Comparison of ENCODE assay signal across 8 cellular contexts in the genomic region with DNA sequence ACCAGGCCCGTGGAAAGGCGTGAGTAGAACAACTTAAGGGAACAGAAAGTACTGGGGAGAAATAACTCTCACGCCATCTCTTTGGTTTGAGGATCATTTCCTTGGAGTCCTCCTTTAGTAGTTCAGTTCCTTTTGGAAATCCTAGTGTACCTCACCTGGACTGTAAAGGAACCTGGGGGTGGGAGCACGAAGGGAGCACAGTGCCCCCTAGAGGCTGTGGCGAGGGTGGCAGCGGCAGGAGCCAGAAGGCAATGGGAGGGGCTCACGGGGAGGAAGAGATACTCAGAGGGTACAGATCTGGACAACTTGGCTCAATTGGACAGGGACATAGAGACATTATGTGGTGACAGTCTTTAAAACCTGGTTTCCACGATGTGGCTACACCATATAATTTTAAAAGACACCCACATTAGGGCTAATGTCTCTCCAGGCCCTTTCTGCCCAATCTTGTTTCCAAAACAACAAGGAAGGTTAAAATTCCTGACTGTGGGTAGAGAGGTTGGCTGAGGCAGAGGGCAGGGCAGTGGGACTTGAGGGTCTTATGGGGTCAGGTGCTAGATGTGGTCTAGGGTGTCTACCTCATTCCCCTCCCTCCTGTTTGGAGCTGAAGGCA.
A peak's percentile ranks its signal among the peaks of the same experiment; 100 is the strongest.
DNase-seq lines count a peak whose midpoint lies in the region; ATAC-seq and TF ChIP-seq lines count a peak whose summit lies in the region.

No MANE protein-coding gene starts in this region.

- H3K36me3 ChIP-seq in naive thymus-derived CD4-positive, alpha-beta T cell (ENCODE audit: control insufficient read depth in 2 of 3, insufficient read depth in 3 of 3, low read length in 3 of 3) = no peaks in the 10 kb centered on the region

- no peak overlapping the region for H3K4me3 ChIP-seq in naive thymus-derived CD4-positive, alpha-beta T cell (ENCODE audit: low read length)

- TF ChIP-seq CTCF in CD4-positive, alpha-beta T cell (IDR thresholded peaks at IDR 0.05) = peak; percentile 60
- TF ChIP-seq CTCF in GM20000 (IDR thresholded peaks at IDR 0.05; ENCODE audit: extremely low read depth, missing control alignments) (peak; percentile 70), type B pancreatic cell (conservative IDR thresholded peaks at IDR 0.05) (peak; percentile 80)

- H3K36me3 Mint-ChIP-seq in CD4-positive, alpha-beta T cell (ENCODE audit: low read depth) = no peaks in the 10 kb centered on the region
- no peaks in the 10 kb centered on the region for H3K36me3 Mint-ChIP-seq in activated CD4-positive, alpha-beta T cell treated with anti-CD3 and anti-CD28 coated beads for 36 hours (ENCODE audit: low read depth)
- H3K36me3 Mint-ChIP-seq in naive thymus-derived CD4-positive, alpha-beta T cell = no peaks in the 10 kb centered on the region
- peaks cover 4% of the 10 kb centered on the region for H3K36me3 Mint-ChIP-seq in type B pancreatic cell

- no peaks in the 10 kb centered on the region for H3K9me3 ChIP-seq in CD4-positive, alpha-beta T cell (ENCODE audit: control insufficient read depth, low read length)
- H3K9me3 ChIP-seq in naive thymus-derived CD4-positive, alpha-beta T cell (ENCODE audit: control insufficient read depth in 2 of 3, low read length in 3 of 3) = no peaks in the 10 kb centered on the region

- no peaks in the 10 kb centered on the region for H3K9me3 Mint-ChIP-seq in CD4-positive, alpha-beta T cell
- no peaks in the 10 kb centered on the region for H3K9me3 Mint-ChIP-seq in activated CD4-positive, alpha-beta T cell treated with anti-CD3 and anti-CD28 coated beads for 36 hours (ENCODE audit: low read depth)
- peaks cover 0 to 1% (median 0%) of the 10 kb centered on the region in 11 donors for H3K9me3 Mint-ChIP-seq in naive thymus-derived CD4-positive, alpha-beta T cell
- H3K9me3 Mint-ChIP-seq in type B pancreatic cell = no peaks in the 10 kb centered on the region

- H3K27me3 Mint-ChIP-seq in CD4-positive, alpha-beta T cell = peaks cover 2% of the 10 kb centered on the region
- peaks cover 2% of the 10 kb centered on the region for H3K27me3 Mint-ChIP-seq in activated CD4-positive, alpha-beta T cell treated with anti-CD3 and anti-CD28 coated beads for 36 hours
- peaks cover 0 to 11% (median 8%) of the 10 kb centered on the region in 5 donors for H3K27me3 Mint-ChIP-seq in naive thymus-derived CD4-positive, alpha-beta T cell
- H3K27me3 Mint-ChIP-seq in type B pancreatic cell = peaks cover 26% of the 10 kb centered on the region

- peak; percentile 29 to 64 (median 47) for DNase-seq in CD4-positive, alpha-beta T cell
- peak; percentile 81 for DNase-seq in GM20000 (ENCODE audit: low spot score)
- peak; percentile 70 for DNase-seq in NAMALWA (ENCODE audit: low spot score)
- DNase-seq in activated CD4-positive, alpha-beta T cell treated with anti-CD3 and anti-CD28 coated beads for 36 hours = peak; percentile 83
- peak; percentile 75 for DNase-seq in ecto neural progenitor cell (ENCODE audit: low spot score)
- DNase-seq in naive thymus-derived CD4-positive, alpha-beta T cell = peak in 8 of 9 donors; percentile 11 to 68 (median 28)
- DNase-seq in type B pancreatic cell (ENCODE audit: extremely low spot score, unreplicated experiment) = no peak
- DNase-seq in OCI-M2 (lab: John Stamatoyannopoulos, UW; ENCODE audit: unreplicated experiment) = no peak

- intact Hi-C loops in CD4-positive, alpha-beta T cell (cut with DNase I, micrococcal nuclease) = loop anchor here (1.0 to 10.0 kb wide), 6 partner anchors 61 to 471 kb away; no protein-coding TSS in a partner anchor
- intact Hi-C loops in activated CD4-positive, alpha-beta T cell treated with anti-CD3 and anti-CD28 coated beads for 36 hours (cut with DNase I, micrococcal nuclease) = loop anchor here (1.0 to 5.0 kb wide), 8 partner anchors 109 to 521 kb away; no protein-coding TSS in a partner anchor
- intact Hi-C loops in naive thymus-derived CD4-positive, alpha-beta T cell (cut with micrococcal nuclease) = loop anchor here (1.0 to 5.0 kb wide), 4 partner anchors 110 to 334 kb away; no protein-coding TSS in a partner anchor

- H3K4me1 Mint-ChIP-seq in CD4-positive, alpha-beta T cell (ENCODE audit: low read depth) = no peaks in the 10 kb centered on the region
- H3K4me1 Mint-ChIP-seq in activated CD4-positive, alpha-beta T cell treated with anti-CD3 and anti-CD28 coated beads for 36 hours = no peaks in the 10 kb centered on the region
- peaks cover 0 to 3% (median 0%) of the 10 kb centered on the region in 7 donors for H3K4me1 Mint-ChIP-seq in naive thymus-derived CD4-positive, alpha-beta T cell
- peaks cover 18% of the 10 kb centered on the region for H3K4me1 Mint-ChIP-seq in type B pancreatic cell (ENCODE audit: unreplicated experiment)

- POLR2A ChIA-PET in CD4-positive, alpha-beta T cell (lab: Charles Lee) = no interaction called here
- POLR2A ChIA-PET in activated CD4-positive, alpha-beta T cell treated with anti-CD3 and anti-CD28 coated beads for 36 hours (lab: Charles Lee) = no interaction called here
- POLR2A ChIA-PET in naive thymus-derived CD4-positive, alpha-beta T cell (lab: Charles Lee) = no interaction called here

- H3K27me3 ChIP-seq in CD4-positive, alpha-beta T cell (ENCODE audit: control insufficient read depth, insufficient read depth, low read length) = no peaks in the 10 kb centered on the region
- no peaks in the 10 kb centered on the region for H3K27me3 ChIP-seq in naive thymus-derived CD4-positive, alpha-beta T cell (ENCODE audit: control insufficient read depth in 2 of 2, insufficient read depth in 2 of 2, low read length in 2 of 2)

- ATAC-seq in CD4-positive, alpha-beta T cell (ENCODE audit: poor library complexity) = peak; percentile 63
- ATAC-seq in activated CD4-positive, alpha-beta T cell treated with anti-CD3 and anti-CD28 coated beads for 36 hours = peak; percentile 68
- peak; percentile 66 for ATAC-seq in naive thymus-derived CD4-positive, alpha-beta T cell

- CTCF ChIA-PET in CD4-positive, alpha-beta T cell (lab: Charles Lee) = no interaction called here
- CTCF ChIA-PET in activated CD4-positive, alpha-beta T cell treated with anti-CD3 and anti-CD28 coated beads for 36 hours (lab: Charles Lee) = interaction anchor here (0.6 to 1.5 kb wide), 8 partner anchors 9 to 242 kb away, joined by 3 to 7 read pairs (median 3); no protein-coding TSS in a partner anchor
- CTCF ChIA-PET in naive thymus-derived CD4-positive, alpha-beta T cell (lab: Charles Lee) = interaction anchor here (0.8 to 1.7 kb wide), 2 partner anchors 237 to 238 kb away, joined by 3 to 7 read pairs; no protein-coding TSS in a partner anchor

- H3K4me1 ChIP-seq in naive thymus-derived CD4-positive, alpha-beta T cell (ENCODE audit: control insufficient read depth in 2 of 2, insufficient read depth in 2 of 2, low read length in 2 of 2) = no peaks in the 10 kb centered on the region

- H3K27ac ChIP-seq in CD4-positive, alpha-beta T cell (ENCODE audit: low read depth, low read length) = no peak overlapping the region
- no peak overlapping the region for H3K27ac ChIP-seq in naive thymus-derived CD4-positive, alpha-beta T cell (ENCODE audit: low read depth, low read length)

- H3K4me3 Mint-ChIP-seq in CD4-positive, alpha-beta T cell = no peak overlapping the region
- no peak overlapping the region for H3K4me3 Mint-ChIP-seq in activated CD4-positive, alpha-beta T cell treated with anti-CD3 and anti-CD28 coated beads for 36 hours
- no peak overlapping the region for H3K4me3 Mint-ChIP-seq in naive thymus-derived CD4-positive, alpha-beta T cell
- no peak overlapping the region for H3K4me3 Mint-ChIP-seq in type B pancreatic cell

- no peak overlapping the region for H3K27ac Mint-ChIP-seq in CD4-positive, alpha-beta T cell
- H3K27ac Mint-ChIP-seq in activated CD4-positive, alpha-beta T cell treated with anti-CD3 and anti-CD28 coated beads for 36 hours = no peak overlapping the region
- no peak overlapping the region for H3K27ac Mint-ChIP-seq in naive thymus-derived CD4-positive, alpha-beta T cell
- H3K27ac Mint-ChIP-seq in type B pancreatic cell = no peak overlapping the region

Comparison
In these comparisons a context has a peak if more than half of its experiments do, and no peak if none do; other contexts are left out.
1. DNase-seq: peak in CD4-positive, alpha-beta T cell (10 of 10), GM20000 (single experiment), NAMALWA (single experiment), activated CD4-positive, alpha-beta T cell treated with anti-CD3 and anti-CD28 coated beads for 36 hours (single experiment), ecto neural progenitor cell (single experiment) and naive thymus-derived CD4-positive, alpha-beta T cell (8 of 9); none in type B pancreatic cell (single experiment) and OCI-M2 (single experiment).
2. Peak in every context shown above with its lines, with median percentiles within 50 percentile points of each other: ATAC-seq and CTCF ChIP-seq.